Comparison of ENCODE assay signal across 13 cellular contexts in the genomic region with DNA sequence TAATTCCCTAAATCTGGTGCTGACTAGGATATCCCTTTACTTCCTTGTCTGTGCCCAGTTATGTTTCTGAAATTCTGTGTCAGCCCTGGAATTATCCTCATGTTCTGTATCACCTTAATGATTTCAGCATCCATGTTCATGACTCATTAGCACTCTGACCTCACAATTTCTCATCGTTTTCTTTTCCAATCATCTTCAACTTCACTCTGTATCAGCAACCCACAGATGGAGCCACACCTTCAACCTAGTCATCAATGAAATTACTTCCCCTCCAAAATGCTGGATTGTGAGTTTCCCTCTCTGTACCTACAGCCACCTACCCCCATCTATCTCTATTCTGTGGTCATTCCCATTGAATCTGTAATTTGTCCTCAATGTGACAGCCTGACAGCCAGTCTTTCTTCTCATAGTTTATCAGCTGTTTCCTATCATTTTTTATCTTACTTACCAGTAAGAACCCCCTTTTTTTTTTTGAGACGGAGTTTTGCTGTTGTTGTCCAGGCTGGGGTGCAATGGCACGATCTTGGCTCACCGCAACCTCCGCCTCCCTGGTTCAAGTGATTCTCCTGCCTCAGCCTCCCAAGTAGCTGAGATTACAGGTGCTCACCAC. TPM values are rescaled to one million over a fixed set of nuclear protein-coding genes. Genes with fewer than 3 reads are reported as not detected.
DNase-seq lines count a peak whose midpoint lies in the region; ATAC-seq and TF ChIP-seq lines count a peak whose summit lies in the region.
"Had no signal": no experiment of that assay in that cellular context is flagged by ENCODE, and none has a peak within 500 bp of the region (broad histone marks: within the 10 kb centered on the region; RNA-seq: fewer than 3 reads in every experiment).

No MANE protein-coding gene starts in this region.

- H3K27me3 Mint-ChIP-seq in activated CD4-positive, alpha-beta memory T cell treated with anti-CD3 and anti-CD28 coated beads for 36 hours: no peaks in the 10 kb centered on the region

- peaks cover 2% of the 10 kb centered on the region for H3K9me3 Mint-ChIP-seq in activated CD4-positive, alpha-beta memory T cell treated with anti-CD3 and anti-CD28 coated beads for 36 hours

- DNase-seq in EL (peak; percentile 80), foreskin fibroblast (peak; percentile 82 to 92), globus pallidus (ENCODE audit: low spot score) (no peak), 8988T (no peak), NCI-H510A treated with DMSO at 0.1 percent for 48 hours (lab: John Stamatoyannopoulos, UW) (no peak)
- peak; percentile 38 for DNase-seq in activated CD4-positive, alpha-beta memory T cell treated with anti-CD3 and anti-CD28 coated beads for 36 hours
- DNase-seq: central memory CD4-positive, alpha-beta T cell; DMS 273 treated with DMSO at 0.1 percent for 48 hours; mesendoderm; right cardiac atrium; SHP77 treated with DMSO at 0.1 percent for 48 hours had no signal

- ATAC-seq in GM18867 (IDR thresholded peaks at IDR 0.05; ENCODE audit: unreplicated experiment): no peak
- ATAC-seq: right cardiac atrium had no signal

- intact Hi-C loops in activated CD4-positive, alpha-beta memory T cell treated with anti-CD3 and anti-CD28 coated beads for 36 hours (cut with micrococcal nuclease): loop anchor here (10.0 kb wide), 1 partner anchor 827 kb away; no protein-coding TSS in a partner anchor

- H3K4me1 Mint-ChIP-seq in activated CD4-positive, alpha-beta memory T cell treated with anti-CD3 and anti-CD28 coated beads for 36 hours (ENCODE audit: low read depth): peaks cover 27% of the 10 kb centered on the region

- CTCF ChIA-PET in activated CD4-positive, alpha-beta memory T cell treated with anti-CD3 and anti-CD28 coated beads for 36 hours (lab: Charles Lee): interaction anchor here (0.6 to 1.0 kb wide), 2 partner anchors 15 to 61 kb away, joined by 3 read pairs; no protein-coding TSS in a partner anchor

- POLR2A ChIA-PET in activated CD4-positive, alpha-beta memory T cell treated with anti-CD3 and anti-CD28 coated beads for 36 hours (lab: Charles Lee): no interaction called here

- TF ChIP-seq CTCF in foreskin fibroblast (IDR thresholded peaks at IDR 0.05; ENCODE audit: low read depth, low read length): no peak

- H3K4me3 Mint-ChIP-seq in activated CD4-positive, alpha-beta memory T cell treated with anti-CD3 and anti-CD28 coated beads for 36 hours: peak overlapping the region; percentile 6

- H3K4me3 ChIP-seq in ACC112 (ENCODE audit: low read depth, low read length) (no peak overlapping the region), foreskin fibroblast (ENCODE audit: low read depth in 1 of 2, low read length in 2 of 2) (no peak overlapping the region)

- H3K27ac Mint-ChIP-seq in activated CD4-positive, alpha-beta memory T cell treated with anti-CD3 and anti-CD28 coated beads for 36 hours: peak overlapping the region; percentile 54

- peaks cover 22% of the 10 kb centered on the region for H3K79me2 ChIP-seq in ACC112 (ENCODE audit: control insufficient read depth, insufficient read depth, low read length, unreplicated experiment)

- peak overlapping the region; percentile 97 for H3K27ac ChIP-seq in ACC112 (ENCODE audit: low read depth, low read length)

- no peaks in the 10 kb centered on the region for H3K36me3 ChIP-seq in ACC112 (ENCODE audit: insufficient read depth, low read length)

- H3K27me3 ChIP-seq in ACC112 (ENCODE audit: insufficient read depth, low read length): no peaks in the 10 kb centered on the region

- H2AFZ ChIP-seq in ACC112 (ENCODE audit: low read length, unreplicated experiment): no peak overlapping the region

- peaks cover 16% of the 10 kb centered on the region for H3K4me1 ChIP-seq in ACC112 (ENCODE audit: control insufficient read depth, insufficient read depth, low read length, unreplicated experiment)

- H3K36me3 Mint-ChIP-seq in activated CD4-positive, alpha-beta memory T cell treated with anti-CD3 and anti-CD28 coated beads for 36 hours: peaks cover 19% of the 10 kb centered on the region

RNA-seq across cellular contexts. Expression of a gene that starts 3.1 kb away (rescaled TPM):
- 10 to 100 TPM; 61.0 to 64.1 TPM for total RNA-seq in activated CD4-positive, alpha-beta memory T cell treated with anti-CD3 and anti-CD28 coated beads for 36 hours

Comparison
In these comparisons a context has a peak if more than half of its experiments do, and no peak if none do; other contexts are left out.
1. DNase-seq: peak in EL (single experiment), activated CD4-positive, alpha-beta memory T cell treated with anti-CD3 and anti-CD28 coated beads for 36 hours (single experiment) and foreskin fibroblast (2 of 2); none in globus pallidus (single experiment), 8988T (single experiment) and NCI-H510A treated with DMSO at 0.1 percent for 48 hours (single experiment).